ENCODE assay signal across 1 cellular context in genomic region chr2:233455491-233455890, GRCh38.
TF ChIP-seq lines count a peak whose summit lies in the region.

No MANE protein-coding gene starts in this region.

TF ChIP-seq in HepG2, 621 proteins besides CTCF, POLR2A, EP300 and RAD21 (continued from another document):
- no peak for TF ChIP-seq THRA (CRISPR knock-in tag; IDR thresholded peaks at IDR 0.05; ENCODE audit: borderline replicate concordance)
- TF ChIP-seq NKX3-1 (CRISPR knock-in tag; IDR thresholded peaks at IDR 0.05), result no peak
- no peak for TF ChIP-seq HNRNPL (IDR thresholded peaks at IDR 0.05; ENCODE audit: low read depth, low read length)
- TF ChIP-seq REST (IDR thresholded peaks at IDR 0.05; ENCODE audit: borderline replicate concordance in 1 of 2, low read depth in 1 of 2, low read length in 2 of 2), result no peak
- TF ChIP-seq ISL2 (CRISPR knock-in tag; IDR thresholded peaks at IDR 0.05), result no peak
- TF ChIP-seq HIVEP1 (CRISPR knock-in tag; IDR thresholded peaks at IDR 0.05), result no peak
- TF ChIP-seq EZH2 (conservative IDR thresholded peaks at IDR 0.05; ENCODE audit: low read depth, low read length), result no peak
- no peak for TF ChIP-seq RXRB (CRISPR knock-in tag; IDR thresholded peaks at IDR 0.05; ENCODE audit: borderline replicate concordance)
- no peak for TF ChIP-seq ZNF567 (CRISPR knock-in tag; IDR thresholded peaks at IDR 0.05; ENCODE audit: borderline replicate concordance)
- TF ChIP-seq CSRNP1 (CRISPR knock-in tag; IDR thresholded peaks at IDR 0.05), result no peak
- TF ChIP-seq ELK4 (CRISPR knock-in tag; IDR thresholded peaks at IDR 0.05; ENCODE audit: borderline replicate concordance), result no peak
- TF ChIP-seq ZNF781 (CRISPR knock-in tag; IDR thresholded peaks at IDR 0.05; ENCODE audit: borderline replicate concordance, not compliant biosample characterization), result no peak
- no peak for TF ChIP-seq GLMP (CRISPR knock-in tag; IDR thresholded peaks at IDR 0.05; ENCODE audit: borderline replicate concordance)
- no peak for TF ChIP-seq USF2 (IDR thresholded peaks at IDR 0.05; ENCODE audit: low read depth, low read length)
- TF ChIP-seq USF2 (CRISPR knock-in tag; IDR thresholded peaks at IDR 0.05; ENCODE audit: borderline replicate concordance), result no peak
- no peak for TF ChIP-seq ATF7-NPFF (CRISPR knock-in tag; IDR thresholded peaks at IDR 0.05; ENCODE audit: low read depth)
- TF ChIP-seq ATM (IDR thresholded peaks at IDR 0.05; ENCODE audit: borderline replicate concordance), result no peak
- no peak for TF ChIP-seq ZC3H4 (CRISPR knock-in tag; IDR thresholded peaks at IDR 0.05; ENCODE audit: borderline replicate concordance)
- TF ChIP-seq TCF12 (IDR thresholded peaks at IDR 0.05), result no peak
- TF ChIP-seq TCF12 (CRISPR knock-in tag; IDR thresholded peaks at IDR 0.05), result no peak
- TF ChIP-seq SMARCC2 (IDR thresholded peaks at IDR 0.05), result no peak
